Comparison of ENCODE assay signal across 1 cellular context in genomic region chr4:125664091-125664767, GRCh38.
TF ChIP-seq lines count a peak whose summit lies in the region.

No MANE protein-coding gene starts in this region.

TF ChIP-seq in GM23338, 12 proteins besides CTCF, POLR2A, EP300 and RAD21 (continued from another document):
- TF ChIP-seq EZH2phosphoT487 (IDR thresholded peaks at IDR 0.05; ENCODE audit: unreplicated experiment) (no peak), CREB1 (CRISPR knock-in tag; IDR thresholded peaks at IDR 0.05; ENCODE audit: low read depth) (no peak), ZNF114 (CRISPR knock-in tag; IDR thresholded peaks at IDR 0.05) (no peak)
